Comparison of ENCODE assay signal across 14 cellular contexts in genomic region chr17:18442532-18442931, GRCh38. TPM values are rescaled to one million over a fixed set of nuclear protein-coding genes. Genes with fewer than 3 reads are reported as not detected.
"Had no signal": no experiment of that assay in that cellular context is flagged by ENCODE, and none has a peak within 500 bp of the region (broad histone marks: within the 10 kb centered on the region; RNA-seq: fewer than 3 reads in every experiment).

No MANE protein-coding gene starts in this region.

RNA-seq across cellular contexts. Expression of gene LGALS9C, which starts 34.1 kb away (rescaled TPM):
- total RNA-seq: mesothelial cell of epicardium, myocyte, omental fat pad, ovary, progenitor cell of endocrine pancreas, pulmonary artery endothelial cell, renal cortical epithelial cell, right atrium auricular region, skeletal muscle tissue, subcutaneous adipose tissue, thoracic aorta, urinary bladder had no signal
- polyA plus RNA-seq: naive thymus-derived CD4-positive, alpha-beta T cell; neural cell had no signal
